1 cellular context compared by ENCODE assay signal in the genomic region with DNA sequence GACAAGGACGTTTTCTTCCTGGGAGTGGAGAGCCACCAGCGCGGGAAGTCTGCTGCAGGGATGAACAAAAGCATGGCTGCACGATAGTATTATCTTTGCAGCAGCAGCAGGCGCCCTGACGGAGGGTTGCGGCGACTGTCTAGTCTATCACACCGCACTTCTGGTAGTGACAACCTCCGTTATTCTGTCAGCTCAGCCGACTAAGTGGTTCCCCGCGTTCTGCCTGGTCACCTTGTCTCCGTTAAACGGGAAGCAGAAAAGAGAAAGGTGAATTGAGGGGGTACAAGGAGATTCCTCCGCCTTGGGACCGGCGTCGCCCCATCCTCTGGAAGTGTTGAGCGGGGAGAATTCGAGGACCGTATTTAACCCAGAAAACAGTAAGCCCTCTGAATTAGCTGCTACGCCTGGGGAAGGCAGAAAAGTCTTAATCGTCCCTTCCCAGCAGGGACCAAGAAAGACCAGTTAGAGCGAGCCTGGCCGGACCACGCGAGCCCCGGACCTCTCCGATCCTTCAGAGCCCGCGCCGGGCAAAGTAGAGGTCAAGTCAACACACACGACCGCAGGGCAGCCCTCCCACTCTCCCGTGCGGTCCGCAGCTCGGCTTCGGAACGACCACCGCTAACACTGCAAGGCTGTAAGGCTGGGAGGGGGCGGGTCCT.
TF ChIP-seq lines count a peak whose summit lies in the region.

No MANE protein-coding gene starts in this region.

TF ChIP-seq in K562, 482 proteins besides CTCF, POLR2A, EP300 and RAD21 (continued from another document):
- TF ChIP-seq REST (CRISPR knock-in tag; IDR thresholded peaks at IDR 0.05; ENCODE audit: low read depth) (no peak), ZMIZ1 (IDR thresholded peaks at IDR 0.05; ENCODE audit: low read depth in 2 of 2, low read length in 2 of 2) (peak in 1 of 2 experiments; percentile 83; a peak in 2 of 4 replicates), PATZ1 (CRISPR knock-in tag; IDR thresholded peaks at IDR 0.05; ENCODE audit: borderline replicate concordance) (no peak), DLX4 (CRISPR knock-in tag; IDR thresholded peaks at IDR 0.05) (no peak), EHMT2 (IDR thresholded peaks at IDR 0.05) (no peak), ZNF695 (CRISPR knock-in tag; IDR thresholded peaks at IDR 0.05) (no peak), SP1 (CRISPR knock-in tag; IDR thresholded peaks at IDR 0.05) (no peak)
